Comparison of ENCODE assay signal across 8 cellular contexts in the genomic region with DNA sequence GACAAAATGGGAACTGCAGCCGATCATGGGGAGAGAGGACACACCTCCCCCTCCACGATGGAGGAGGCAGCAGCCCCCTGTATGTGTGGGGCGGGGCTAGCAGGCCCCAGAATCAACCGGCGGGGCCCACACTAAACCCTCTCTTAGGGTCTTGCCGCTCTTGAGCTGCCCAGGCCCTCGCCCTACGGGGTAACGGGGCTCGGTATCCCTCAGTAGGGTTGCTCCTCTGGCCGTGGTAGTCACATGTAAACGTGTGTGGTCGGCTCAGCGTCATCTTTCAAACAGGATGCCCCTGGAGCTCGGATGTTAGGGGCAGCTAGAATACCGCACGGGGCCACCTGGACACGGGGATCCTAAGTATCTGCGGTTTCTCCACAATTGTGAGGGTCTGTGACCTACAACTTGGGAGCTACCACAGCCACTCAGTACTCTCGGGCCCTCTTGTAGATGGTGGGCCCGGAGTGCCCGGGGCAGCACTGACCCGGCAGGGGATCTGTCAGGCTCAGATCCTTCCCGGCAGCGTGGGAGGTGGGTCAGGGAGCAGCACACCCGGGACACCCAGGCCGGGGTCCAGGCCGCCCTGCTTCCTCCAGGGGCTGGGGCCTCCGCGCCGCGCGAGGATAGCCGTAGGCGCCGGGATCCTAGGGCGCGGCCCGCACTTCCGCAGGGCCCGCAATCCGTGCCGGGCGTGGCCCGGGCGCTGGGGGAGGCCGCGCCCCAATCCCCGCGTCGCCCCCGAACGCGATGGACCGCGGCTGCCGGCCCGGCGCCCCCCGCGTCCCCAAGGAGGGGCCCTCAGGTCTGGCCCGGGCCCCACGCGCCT. TPM values are rescaled to one million over a fixed set of nuclear protein-coding genes. Genes with fewer than 3 reads are reported as not detected.
A peak's percentile ranks its signal among the peaks of the same experiment; 100 is the strongest.
DNase-seq lines count a peak whose midpoint lies in the region; ATAC-seq and TF ChIP-seq lines count a peak whose summit lies in the region.

No MANE protein-coding gene starts in this region.

- H3K9me3 Mint-ChIP-seq in activated CD8-positive, alpha-beta memory T cell treated with anti-CD3 and anti-CD28 coated beads, Interleukin-2, amount 10 ng/mL, durations not matched to agents 7 days and 5 days (ENCODE audit: low read depth) = no peaks in the 10 kb centered on the region

- no peaks in the 10 kb centered on the region for H3K9me3 ChIP-seq in BE2C
- H3K9me3 ChIP-seq in neuronal stem cell (replicated peaks in 1 of 2; ENCODE audit: control insufficient read depth in 2 of 2, insufficient read depth in 1 of 2, low read depth in 1 of 2, low read length in 2 of 2) = peaks cover 0 to 1% of the 10 kb centered on the region in 2 donors

- CTCF ChIA-PET in activated CD8-positive, alpha-beta memory T cell treated with anti-CD3 and anti-CD28 coated beads, Interleukin-2, amount 10 ng/mL, durations not matched to agents 7 days and 5 days (lab: Charles Lee) = interaction anchor here (0.7 to 3.4 kb wide), 11 partner anchors 9 to 152 kb away, joined by 3 to 16 read pairs (median 6); partner anchors contain the start of genes ALYREF, ANAPC11, CENPX and LRRC45

- H3K79me1 ChIP-seq in neuronal stem cell (ENCODE audit: low read depth, low read length) = peaks cover 30% of the 10 kb centered on the region

- H2BK12ac ChIP-seq in neuronal stem cell (ENCODE audit: low read length) = no peak overlapping the region

- DNase-seq in BE2C (peak; percentile 36), GM19240 (ENCODE audit: insufficient read length, low spot score) (peak; percentile 29), fibroblast of mammary gland (ENCODE audit: low read depth) (peak; percentile 69), neuronal stem cell (ENCODE audit: low spot score) (no peak), globus pallidus (ENCODE audit: low spot score) (no peak)
- DNase-seq in activated CD8-positive, alpha-beta memory T cell treated with anti-CD3 and anti-CD28 coated beads, Interleukin-2, amount 10 ng/mL, durations not matched to agents 7 days and 5 days = peak; percentile 85

- no peak overlapping the region for H4K91ac ChIP-seq in neuronal stem cell (ENCODE audit: low read depth, low read length, poor library complexity)

- H3K4me3 ChIP-seq in BE2C (ENCODE audit: low read depth, low read length) (peak overlapping the region; percentile 90), KMS-11 (IDR thresholded peaks at IDR 0.05; ENCODE audit: insufficient read depth, low read depth, low read length) (peak overlapping the region; percentile 26), fibroblast of mammary gland (ENCODE audit: control insufficient read depth, low read depth, low read length) (peak overlapping the region; percentile 76), neuronal stem cell (ENCODE audit: low read length in 2 of 2) (peak overlapping the region; percentile 84 to 94)

- H3K4me2 ChIP-seq in KMS-11 = peak overlapping the region; percentile 88
- H3K4me2 ChIP-seq in neuronal stem cell (ENCODE audit: insufficient read depth, low read length, poor library complexity, severe bottlenecking) = peak overlapping the region; percentile 90

- no peak overlapping the region for H3K4ac ChIP-seq in neuronal stem cell (ENCODE audit: low read length)

- peak; percentile 48 for ATAC-seq in activated CD8-positive, alpha-beta memory T cell treated with anti-CD3 and anti-CD28 coated beads, Interleukin-2, amount 10 ng/mL, durations not matched to agents 7 days and 5 days
- no peak for ATAC-seq in GM19328 (IDR thresholded peaks at IDR 0.05; ENCODE audit: unreplicated experiment)

- peaks cover 25% of the 10 kb centered on the region for H3K36me3 ChIP-seq in BE2C
- no peaks in the 10 kb centered on the region for H3K36me3 ChIP-seq in KMS-11 (ENCODE audit: insufficient read depth)
- peaks cover 23 to 48% of the 10 kb centered on the region in 2 donors for H3K36me3 ChIP-seq in neuronal stem cell (replicated peaks in 1 of 2; ENCODE audit: control insufficient read depth in 2 of 2, insufficient read depth in 2 of 2, low read length in 2 of 2)

- no peak overlapping the region for H2BK15ac ChIP-seq in neuronal stem cell (ENCODE audit: low read length)

- H3K9ac ChIP-seq in KMS-11 = peak overlapping the region; percentile 91
- peak overlapping the region; percentile 92 for H3K9ac ChIP-seq in neuronal stem cell (ENCODE audit: low read depth, low read length, poor library complexity)

- H3K27me3 ChIP-seq in BE2C (no peaks in the 10 kb centered on the region), KMS-11 (ENCODE audit: insufficient read depth, low read depth) (no peaks in the 10 kb centered on the region), neuronal stem cell (ENCODE audit: control insufficient read depth in 3 of 3, insufficient read depth in 3 of 3, low read depth in 1 of 3, low read length in 3 of 3) (no peaks in the 10 kb centered on the region)

- peaks cover 31% of the 10 kb centered on the region for H3K79me2 ChIP-seq in KMS-11 (ENCODE audit: insufficient read depth, low read depth)

- H3K4me1 ChIP-seq in BE2C (peaks cover 26% of the 10 kb centered on the region), KMS-11 (ENCODE audit: low read depth, poor library complexity, severe bottlenecking) (peaks cover 48% of the 10 kb centered on the region), neuronal stem cell (ENCODE audit: control insufficient read depth in 2 of 2, insufficient read depth in 1 of 2, low read depth in 1 of 2, low read length in 2 of 2) (peaks cover 17 to 20% of the 10 kb centered on the region in 2 donors)

- H3K4me3 Mint-ChIP-seq in activated CD8-positive, alpha-beta memory T cell treated with anti-CD3 and anti-CD28 coated beads, Interleukin-2, amount 10 ng/mL, durations not matched to agents 7 days and 5 days = peak overlapping the region; percentile 85

- no peak overlapping the region for H2BK120ac ChIP-seq in neuronal stem cell (ENCODE audit: low read depth, low read length)

- H3K18ac ChIP-seq in neuronal stem cell (ENCODE audit: low read length) = no peak overlapping the region

- peak overlapping the region; percentile 88 for H3K27ac ChIP-seq in KMS-11
- H3K27ac ChIP-seq in neuronal stem cell (replicated peaks; ENCODE audit: low read length) = peak overlapping the region; percentile 43

- peaks cover 42% of the 10 kb centered on the region for H3K4me1 Mint-ChIP-seq in activated CD8-positive, alpha-beta memory T cell treated with anti-CD3 and anti-CD28 coated beads, Interleukin-2, amount 10 ng/mL, durations not matched to agents 7 days and 5 days

- H2AK5ac ChIP-seq in neuronal stem cell (ENCODE audit: low read depth, low read length) = peak overlapping the region; percentile 98

- H4K8ac ChIP-seq in neuronal stem cell (ENCODE audit: low read depth, low read length) = no peak overlapping the region

- H3K27ac Mint-ChIP-seq in activated CD8-positive, alpha-beta memory T cell treated with anti-CD3 and anti-CD28 coated beads, Interleukin-2, amount 10 ng/mL, durations not matched to agents 7 days and 5 days = peak overlapping the region; percentile 91

- peaks cover 22% of the 10 kb centered on the region for H3K36me3 Mint-ChIP-seq in activated CD8-positive, alpha-beta memory T cell treated with anti-CD3 and anti-CD28 coated beads, Interleukin-2, amount 10 ng/mL, durations not matched to agents 7 days and 5 days

- H3K23ac ChIP-seq in neuronal stem cell (ENCODE audit: low read depth, low read length, poor library complexity) = peak overlapping the region; percentile 92

- WGBS in neuronal stem cell (ENCODE audit: extremely low coverage in 2 of 2, insufficient read length in 2 of 2, insufficient replicate concordance in 1 of 2), 2 donors = no CpG with 5 or more reads among the region's 64 CpGs

- H2BK5ac ChIP-seq in neuronal stem cell (ENCODE audit: low read length) = peak overlapping the region; percentile 66

- TF ChIP-seq CTCF in BE2C (IDR thresholded peaks at IDR 0.05; ENCODE audit: low read depth, low read length) (no peak), KMS-11 (conservative IDR thresholded peaks at IDR 0.05; ENCODE audit: low read depth, low read length) (no peak), fibroblast of mammary gland (conservative IDR thresholded peaks at IDR 0.05; ENCODE audit: control insufficient read depth, insufficient read depth, low read depth, low read length) (no peak)

- H2AFZ ChIP-seq in KMS-11 (ENCODE audit: low read depth) (no peak overlapping the region), neuronal stem cell (ENCODE audit: low read length) (no peak overlapping the region)

- H3K14ac ChIP-seq in neuronal stem cell (ENCODE audit: low read length) = peak overlapping the region; percentile 82

- H4K20me1 ChIP-seq in KMS-11 (ENCODE audit: insufficient read depth) = no peaks in the 10 kb centered on the region

- no peaks in the 10 kb centered on the region for H3K27me3 Mint-ChIP-seq in activated CD8-positive, alpha-beta memory T cell treated with anti-CD3 and anti-CD28 coated beads, Interleukin-2, amount 10 ng/mL, durations not matched to agents 7 days and 5 days

RNA-seq across cellular contexts. Expression of gene ARHGDIA, which starts 0.8 kb away (rescaled TPM):
- 2,008 TPM for polyA plus RNA-seq in BE2C (2012; ENCODE audit: insufficient read depth, insufficient read length, low read depth)
- 100 to 1,000 TPM; 693 to 725 TPM for total RNA-seq in activated CD8-positive, alpha-beta memory T cell treated with anti-CD3 and anti-CD28 coated beads, Interleukin-2, amount 10 ng/mL, durations not matched to agents 7 days and 5 days
- polyA plus RNA-seq in neuronal stem cell (2013, experiment 1 of 2) = 124 TPM
- 118 TPM for polyA plus RNA-seq in neuronal stem cell (2013, experiment 2 of 2)

RNA-seq across cellular contexts. Expression of gene P4HB, which starts 10.0 kb away (rescaled TPM):
- 890 TPM for polyA plus RNA-seq in BE2C (2012; ENCODE audit: insufficient read depth, insufficient read length, low read depth)
- total RNA-seq in activated CD8-positive, alpha-beta memory T cell treated with anti-CD3 and anti-CD28 coated beads, Interleukin-2, amount 10 ng/mL, durations not matched to agents 7 days and 5 days = 100 to 1,000 TPM; 333 to 416 TPM
- polyA plus RNA-seq in neuronal stem cell (2013, experiment 1 of 2) = 321 TPM
- 298 TPM for polyA plus RNA-seq in neuronal stem cell (2013, experiment 2 of 2)

RNA-seq across cellular contexts. Expression of gene ALYREF, which starts 21.0 kb away (rescaled TPM):
- 427 TPM for polyA plus RNA-seq in BE2C (2012; ENCODE audit: insufficient read depth, insufficient read length, low read depth)
- total RNA-seq in activated CD8-positive, alpha-beta memory T cell treated with anti-CD3 and anti-CD28 coated beads, Interleukin-2, amount 10 ng/mL, durations not matched to agents 7 days and 5 days = 100 to 1,000 TPM; 215 to 236 TPM
- polyA plus RNA-seq in neuronal stem cell (2013, experiment 1 of 2) = 76.8 TPM
- 74.5 TPM for polyA plus RNA-seq in neuronal stem cell (2013, experiment 2 of 2)

RNA-seq across cellular contexts. Expression of gene ANAPC11, which starts 21.2 kb away (rescaled TPM):
- polyA plus RNA-seq in BE2C (2012; ENCODE audit: insufficient read depth, insufficient read length, low read depth) = 729 TPM
- total RNA-seq in activated CD8-positive, alpha-beta memory T cell treated with anti-CD3 and anti-CD28 coated beads, Interleukin-2, amount 10 ng/mL, durations not matched to agents 7 days and 5 days = 100 to 1,000 TPM; 138 to 155 TPM
- polyA plus RNA-seq in neuronal stem cell (2013, experiment 1 of 2) = 316 TPM
- polyA plus RNA-seq in neuronal stem cell (2013, experiment 2 of 2) = 330 TPM

RNA-seq across cellular contexts. Expression of gene NPB, which starts 31.7 kb away (rescaled TPM):
- polyA plus RNA-seq in BE2C (2012; ENCODE audit: insufficient read depth, insufficient read length, low read depth) = 3.5 TPM
- total RNA-seq in activated CD8-positive, alpha-beta memory T cell treated with anti-CD3 and anti-CD28 coated beads, Interleukin-2, amount 10 ng/mL, durations not matched to agents 7 days and 5 days = under 1 TPM in 1 of 2 experiments, not detected in 1; 0.23 TPM
- 2.0 TPM for polyA plus RNA-seq in neuronal stem cell (2013, experiment 1 of 2)
- 1.5 TPM for polyA plus RNA-seq in neuronal stem cell (2013, experiment 2 of 2)

Comparison
In these comparisons a context has a peak if more than half of its experiments do, and no peak if none do; other contexts are left out.
1. DNase-seq: peak in BE2C (single experiment), GM19240 (single experiment), activated CD8-positive, alpha-beta memory T cell treated with anti-CD3 and anti-CD28 coated beads, Interleukin-2, amount 10 ng/mL, durations not matched to agents 7 days and 5 days (single experiment) and fibroblast of mammary gland (single experiment); none in neuronal stem cell (single experiment) and globus pallidus (single experiment).
2. H3K4me3 ChIP-seq: peak in every context shown above with its lines; median percentile 90 in BE2C; 89 in neuronal stem cell; 76 in fibroblast of mammary gland; 26 in KMS-11.